Comparison of ENCODE assay signal across 26 cellular contexts in the genomic region with DNA sequence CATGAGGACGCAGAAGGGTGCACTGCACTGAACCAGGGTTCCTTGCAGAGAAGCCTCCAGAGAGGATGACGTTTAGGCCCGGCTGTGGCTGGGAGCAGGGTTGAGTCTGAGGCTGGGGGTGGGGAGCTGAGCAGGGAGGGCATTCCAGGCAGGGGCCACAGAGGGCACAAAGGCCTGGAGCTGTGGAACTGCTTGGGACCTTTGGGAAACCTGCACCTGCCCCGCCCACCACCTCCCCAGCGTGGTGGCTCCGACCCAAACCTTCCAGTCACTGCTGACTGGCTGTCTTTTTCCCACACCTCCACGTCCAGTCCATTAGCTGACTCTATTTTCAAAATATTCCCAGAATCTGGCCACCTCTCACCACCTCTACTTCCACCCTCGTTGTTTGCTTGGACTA. TPM values are rescaled to one million over a fixed set of nuclear protein-coding genes. Genes with fewer than 3 reads are reported as not detected.
"Had no signal": no experiment of that assay in that cellular context is flagged by ENCODE, and none has a peak within 500 bp of the region (broad histone marks: within the 10 kb centered on the region; RNA-seq: fewer than 3 reads in every experiment).

No MANE protein-coding gene starts in this region.

- H3K36me3 ChIP-seq: ascending aorta had no signal

- H3K4me3 Mint-ChIP-seq: activated CD4-positive, alpha-beta T cell treated with anti-CD3 and anti-CD28 coated beads for 36 hours; activated CD8-positive, alpha-beta T cell treated with anti-CD3 and anti-CD28 coated beads, Interleukin-2, amount 10 ng/mL, durations not matched to agents 7 days and 5 days; T-cell had no signal

- H3K36me3 Mint-ChIP-seq: T-cell had no signal

- H3K9me3 ChIP-seq: ascending aorta, body of pancreas had no signal

- DNase-seq: activated CD4-positive, alpha-beta T cell treated with anti-CD3 and anti-CD28 coated beads for 36 hours; activated CD4-positive, CD25-positive, alpha-beta regulatory T cell; activated CD8-positive, alpha-beta memory T cell treated with anti-CD3 and anti-CD28 coated beads, Interleukin-2, amount 50 U/mL, for 48 hours; activated CD8-positive, alpha-beta T cell treated with anti-CD3 and anti-CD28 coated beads, Interleukin-2, amount 10 ng/mL, durations not matched to agents 7 days and 5 days; activated naive CD4-positive, alpha-beta T cell treated with anti-CD3 and anti-CD28 coated beads, Interleukin-2, amount 50 U/mL, for 16 hours; activated T-cell treated with anti-CD3 and anti-CD28 coated beads, Interleukin-2, amount 50 U/mL, for 1 hour; amniotic stem cell; central memory CD4-positive, alpha-beta T cell; NCI-H1092; NCI-H1417; NCI-H1930; NCI-H2171 treated with DMSO at 0.1 percent for 48 hours; NCI-H226; NCI-H526 treated with DMSO at 0.1 percent for 48 hours; NCI-H82; T-cell; T-helper 2 cell had no signal

- H3K27me3 ChIP-seq: ascending aorta had no signal

- H3K4me3 ChIP-seq: ascending aorta, body of pancreas, SK-N-MC had no signal

- FAIRE-seq: bronchial epithelial cell had no signal

- H3K27me3 Mint-ChIP-seq: activated CD4-positive, alpha-beta T cell treated with anti-CD3 and anti-CD28 coated beads for 36 hours; T-cell had no signal

- ATAC-seq: activated CD4-positive, alpha-beta T cell treated with anti-CD3 and anti-CD28 coated beads for 36 hours; activated CD8-positive, alpha-beta T cell treated with anti-CD3 and anti-CD28 coated beads, Interleukin-2, amount 10 ng/mL, durations not matched to agents 7 days and 5 days; body of pancreas; T-cell had no signal

- H3K27ac Mint-ChIP-seq: activated CD4-positive, alpha-beta T cell treated with anti-CD3 and anti-CD28 coated beads for 36 hours; activated CD8-positive, alpha-beta T cell treated with anti-CD3 and anti-CD28 coated beads, Interleukin-2, amount 10 ng/mL, durations not matched to agents 7 days and 5 days; T-cell had no signal

- H3K9me3 Mint-ChIP-seq: T-cell had no signal

- H3K4me2 ChIP-seq: KMS-11 had no signal

- H3K27ac ChIP-seq: ascending aorta, body of pancreas, KMS-11, SK-N-MC, VCaP had no signal

- H3K9ac ChIP-seq: KMS-11 had no signal

RNA-seq across cellular contexts. Expression of gene LMTK3, which starts 4.9 kb away (rescaled TPM):
- total RNA-seq: RPMI7951 had no signal

RNA-seq across cellular contexts. Expression of gene SULT2B1, which starts 35.4 kb away (rescaled TPM):
- total RNA-seq: activated CD4-positive, alpha-beta T cell treated with anti-CD3 and anti-CD28 coated beads for 36 hours; activated CD8-positive, alpha-beta T cell treated with anti-CD3 and anti-CD28 coated beads, Interleukin-2, amount 10 ng/mL, durations not matched to agents 7 days and 5 days; ascending aorta; MCF 10A; OCI-LY7; RPMI7951; T-cell had no signal
